In the genomic region with DNA sequence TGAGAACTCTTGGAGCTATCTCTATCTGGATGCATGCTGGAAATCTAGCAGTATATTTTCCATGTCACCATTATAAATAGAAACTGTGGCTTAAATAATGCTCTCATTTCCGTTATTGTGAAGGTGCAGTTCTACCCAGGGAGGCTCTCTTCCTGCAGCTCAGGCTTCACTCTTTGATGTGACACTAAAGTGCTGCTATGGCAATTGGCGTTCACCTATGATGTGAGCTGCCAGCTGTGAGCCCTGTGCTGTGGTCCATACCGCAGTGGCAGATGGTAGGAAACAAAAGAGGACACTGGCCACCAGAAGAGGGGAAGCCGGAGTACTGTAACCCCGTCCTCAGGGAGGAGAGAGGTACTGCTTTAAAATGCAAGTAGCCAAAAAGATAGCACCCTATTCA, we compare ENCODE assay signal across 13 cellular contexts. TPM values are rescaled to one million over a fixed set of nuclear protein-coding genes. Genes with fewer than 3 reads are reported as not detected.
A peak's percentile ranks its signal among the peaks of the same experiment; 100 is the strongest.
DNase-seq lines count a peak whose midpoint lies in the region; ATAC-seq and TF ChIP-seq lines count a peak whose summit lies in the region.
"Had no signal": no experiment of that assay in that cellular context is flagged by ENCODE, and none has a peak within 500 bp of the region (broad histone marks: within the 10 kb centered on the region; RNA-seq: fewer than 3 reads in every experiment).

No MANE protein-coding gene starts in this region.

- DNase-seq in DMS53 (lab: John Stamatoyannopoulos, UW): peak; percentile 15
- no peak for DNase-seq in DMS53 treated with DMSO at 0.1 percent for 48 hours (lab: John Stamatoyannopoulos, UW; ENCODE audit: unreplicated experiment)
- peak; percentile 7 to 14 for DNase-seq in activated CD4-positive, alpha-beta T cell treated with anti-CD3 and anti-CD28 coated beads for 4 hours
- peak; percentile 69 for DNase-seq in glutamatergic neuron
- DNase-seq in sigmoid colon: no peak
- DNase-seq: 8988T, NCI-H446 treated with DMSO at 0.1 percent for 48 hours, posterior cingulate gyrus had no signal

- no peaks in the 10 kb centered on the region for H3K36me3 ChIP-seq in sigmoid colon

- peaks cover 2% of the 10 kb centered on the region for H3K27me3 Mint-ChIP-seq in glutamatergic neuron (ENCODE audit: unreplicated experiment)

- no peak for TF ChIP-seq POLR2A in sigmoid colon (IDR thresholded peaks at IDR 0.05)

- H3K4me1 ChIP-seq in sigmoid colon: no peaks in the 10 kb centered on the region

- no peak overlapping the region for H3K4me3 ChIP-seq in sigmoid colon

- peaks cover 0 to 4% (median 1%) of the 10 kb centered on the region in 4 donors for H3K9me3 ChIP-seq in sigmoid colon

- TF ChIP-seq CTCF in glutamatergic neuron (IDR thresholded peaks at IDR 0.05; ENCODE audit: partially characterized antibody, unreplicated experiment) (no peak), sigmoid colon (IDR thresholded peaks at IDR 0.05) (no peak)

- peaks cover 11% of the 10 kb centered on the region for H3K9me3 Mint-ChIP-seq in glutamatergic neuron (ENCODE audit: unreplicated experiment)

- intact Hi-C loops in sigmoid colon (cut with DNase I): no loop called here

- peak; percentile 67 for ATAC-seq in HG02642 (IDR thresholded peaks at IDR 0.05; ENCODE audit: poor library complexity, unreplicated experiment)
- no peak for ATAC-seq in HG03354 (IDR thresholded peaks at IDR 0.05; ENCODE audit: poor library complexity, severe bottlenecking, unreplicated experiment)
- ATAC-seq in GM21526 (IDR thresholded peaks at IDR 0.05; ENCODE audit: low FRiP score, unreplicated experiment): no peak
- ATAC-seq: esophagus mucosa, SK-N-SH treated with all-trans-retinoic acid at 6 μM for 48 hours had no signal

- no peaks in the 10 kb centered on the region for H3K27me3 ChIP-seq in sigmoid colon

- H3K4me1 Mint-ChIP-seq in glutamatergic neuron (ENCODE audit: low read depth, unreplicated experiment): peaks cover 15% of the 10 kb centered on the region

- peaks cover 5% of the 10 kb centered on the region for H3K36me3 Mint-ChIP-seq in glutamatergic neuron (ENCODE audit: unreplicated experiment)

- peak overlapping the region; percentile 94 for H3K27ac Mint-ChIP-seq in glutamatergic neuron (ENCODE audit: unreplicated experiment)

- TF ChIP-seq EP300 in sigmoid colon (IDR thresholded peaks at IDR 0.05): no peak

- no peak overlapping the region for H3K27ac ChIP-seq in sigmoid colon

- WGBS in sigmoid colon, 2 donors: 55 to 91% methylated on average over 3 of the region's 5 CpGs

- peak overlapping the region; percentile 69 for H3K4me3 Mint-ChIP-seq in glutamatergic neuron (ENCODE audit: unreplicated experiment)

RNA-seq across cellular contexts. Expression of a gene that starts 40.6 kb away (rescaled TPM):
- total RNA-seq in glutamatergic neuron (ENCODE audit: unreplicated experiment) (8.1 TPM), sigmoid colon (1 to 10 TPM in 1 of 4 donors, under 1 TPM in 3; 0.55 to 1.2 (median 0.70) TPM)
- 1 to 10 TPM; 1.2 to 1.4 (median 1.2) TPM for polyA plus RNA-seq in sigmoid colon

Comparison
In these comparisons a context has a peak if more than half of its experiments do, and no peak if none do; other contexts are left out.
1. DNase-seq: peak in DMS53 (single experiment), activated CD4-positive, alpha-beta T cell treated with anti-CD3 and anti-CD28 coated beads for 4 hours (2 of 2) and glutamatergic neuron (single experiment); none in DMS53 treated with DMSO at 0.1 percent for 48 hours (single experiment) and sigmoid colon (single experiment).